ENCODE assay signal across 8 cellular contexts in the genomic region with DNA sequence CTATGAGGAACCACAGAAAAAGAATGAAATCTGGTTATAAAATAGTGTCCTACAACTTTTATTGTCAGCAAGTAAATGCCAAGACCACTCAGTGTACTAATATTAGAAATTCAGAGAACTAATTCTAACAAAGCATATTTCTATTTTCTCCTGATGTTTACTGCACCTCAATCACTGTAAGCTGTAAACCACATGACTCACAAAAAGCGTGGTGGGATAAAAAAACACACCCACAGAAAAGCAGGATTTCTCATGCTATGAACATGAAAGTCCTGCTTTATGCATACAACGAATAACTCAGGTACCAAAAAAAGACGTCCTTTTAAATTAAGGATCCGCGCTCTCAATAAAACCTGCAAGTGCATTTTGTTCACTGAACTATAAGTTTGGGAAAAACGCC. TPM values are rescaled to one million over a fixed set of nuclear protein-coding genes. Genes with fewer than 3 reads are reported as not detected.
DNase-seq lines count a peak whose midpoint lies in the region; ATAC-seq and TF ChIP-seq lines count a peak whose summit lies in the region.

No MANE protein-coding gene starts in this region.

- peak overlapping the region; percentile 89 to 96 (median 92) for H3K4me3 Mint-ChIP-seq in naive B cell

- H3K4me1 Mint-ChIP-seq in naive B cell = peaks cover 22 to 47% (median 28%) of the 10 kb centered on the region in 3 donors

- peak overlapping the region; percentile 89 to 99 (median 92) for H3K27ac Mint-ChIP-seq in naive B cell

- no peaks in the 10 kb centered on the region for H3K36me3 Mint-ChIP-seq in naive B cell

- no peak for TF ChIP-seq CTCF in LNCaP clone FGC (IDR thresholded peaks at IDR 0.05; ENCODE audit: control insufficient read depth, extremely low read depth, insufficient read depth)

- peak overlapping the region; percentile 72 for H3K4me3 ChIP-seq in LNCaP clone FGC (ENCODE audit: low read depth, low read length)

- peak overlapping the region; percentile 88 for H3K27ac ChIP-seq in cingulate gyrus (ENCODE audit: low read depth, low read length)

- DNase-seq in AG20443 (ENCODE audit: low spot score) (peak; percentile 34), LNCaP clone FGC (ENCODE audit: low read depth) (no peak), naive B cell (no peak), SIG-M5 (lab: John Stamatoyannopoulos, UW) (no peak)
- no peak for DNase-seq in stimulated activated CD4-positive, alpha-beta T cell treated with anti-CD3 and anti-CD28 coated beads, Interleukin-15, amount 100 ng/mL, for 24 hours
- no peak for DNase-seq in activated CD4-positive, CD25-positive, alpha-beta regulatory T cell treated with anti-CD3 and anti-CD28 coated beads, Interleukin-2, amount 50 U/mL, for 72 hours
- DNase-seq in stimulated activated naive CD4-positive, alpha-beta T cell treated with Interleukin-2 at 50 U/mL for 16 hours (lab: John Stamatoyannopoulos, UW) = no peak

- ATAC-seq in naive B cell (ENCODE audit: low read depth in 2 of 2) = no peak

- H3K9me3 Mint-ChIP-seq in naive B cell = no peaks in the 10 kb centered on the region

- H3K27me3 Mint-ChIP-seq in naive B cell = no peaks in the 10 kb centered on the region

RNA-seq across cellular contexts. Expression of a gene that starts 0.8 kb away (rescaled TPM):
- 100 to 1,000 TPM; 192 to 253 (median 220) TPM for polyA plus RNA-seq in naive B cell (ENCODE audit: low read depth in 6 of 6)

RNA-seq across cellular contexts. Expression of a gene that starts 23.1 kb away (rescaled TPM):
- 10 to 100 TPM in 1 of 6 donors, 1 to 10 TPM in 5; 1.8 to 10.5 (median 4.5) TPM for polyA plus RNA-seq in naive B cell (ENCODE audit: low read depth in 6 of 6)

RNA-seq across cellular contexts. Expression of a gene that starts 36.1 kb away (rescaled TPM):
- polyA plus RNA-seq in naive B cell (ENCODE audit: low read depth in 6 of 6) = 10 to 100 TPM; 26.3 to 40.9 (median 34.5) TPM

RNA-seq across cellular contexts. Expression of a gene that starts 46.7 kb away (rescaled TPM):
- 10 to 100 TPM in 5 of 6 donors, 1 to 10 TPM in 1; 6.5 to 18.4 (median 17.1) TPM for polyA plus RNA-seq in naive B cell (ENCODE audit: low read depth in 6 of 6)
